8 cellular contexts compared by ENCODE assay signal in genomic region chr3:72629191-72629611, GRCh38.
DNase-seq lines count a peak whose midpoint lies in the region; ATAC-seq and TF ChIP-seq lines count a peak whose summit lies in the region.

No MANE protein-coding gene starts in this region.

- no peak for TF ChIP-seq CTCF in fibroblast of the aortic adventitia (IDR thresholded peaks at IDR 0.05; ENCODE audit: insufficient read depth, low read length)

- H3K4me3 ChIP-seq in fibroblast of the aortic adventitia (ENCODE audit: low read depth, low read length) = no peak overlapping the region

- DNase-seq in ELR (ENCODE audit: low read depth) (peak; percentile 22), NCI-H69 (lab: John Stamatoyannopoulos, UW) (peak; percentile 19), fibroblast of the aortic adventitia (ENCODE audit: low read depth) (peak; percentile 3), EL (no peak), NCI-H1105 treated with DMSO at 0.1 percent for 48 hours (lab: John Stamatoyannopoulos, UW) (no peak)

- ATAC-seq in GM21576 (IDR thresholded peaks at IDR 0.05; ENCODE audit: unreplicated experiment) (peak; percentile 66), HG02970 (IDR thresholded peaks at IDR 0.05; ENCODE audit: low FRiP score, unreplicated experiment) (no peak), GM18873 (IDR thresholded peaks at IDR 0.05; ENCODE audit: low FRiP score, unreplicated experiment) (no peak)

Comparison
In these comparisons a context has a peak if more than half of its experiments do, and no peak if none do; other contexts are left out.
1. DNase-seq: peak in ELR (single experiment), NCI-H69 (single experiment) and fibroblast of the aortic adventitia (single experiment); none in EL (single experiment) and NCI-H1105 treated with DMSO at 0.1 percent for 48 hours (single experiment).